ENCODE assay signal across 10 cellular contexts in the genomic region with DNA sequence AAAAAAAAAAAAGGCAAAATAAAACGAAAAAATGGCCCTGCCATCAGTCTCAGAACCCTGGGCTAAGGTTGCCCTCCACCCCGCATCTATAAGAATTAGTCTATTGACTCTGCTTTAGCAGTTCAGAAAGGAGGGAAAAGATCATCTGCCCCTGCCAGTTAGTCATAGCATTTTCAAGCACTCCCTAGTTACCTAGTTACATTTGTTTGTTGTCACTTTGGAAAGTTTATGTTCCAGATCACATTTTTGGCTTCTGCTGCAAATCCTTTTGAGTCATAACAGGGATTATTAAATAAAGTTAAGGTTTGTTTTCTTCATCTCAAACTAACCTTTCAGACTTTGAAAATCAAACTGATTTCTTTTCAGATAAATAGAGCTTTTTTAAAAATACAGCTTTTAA. TPM values are rescaled to one million over a fixed set of nuclear protein-coding genes. Genes with fewer than 3 reads are reported as not detected.
A peak's percentile ranks its signal among the peaks of the same experiment; 100 is the strongest.
DNase-seq lines count a peak whose midpoint lies in the region; ATAC-seq and TF ChIP-seq lines count a peak whose summit lies in the region.
"Had no signal": no experiment of that assay in that cellular context is flagged by ENCODE, and none has a peak within 500 bp of the region (broad histone marks: within the 10 kb centered on the region; RNA-seq: fewer than 3 reads in every experiment).

No MANE protein-coding gene starts in this region.

- H3K4me1 Mint-ChIP-seq in CD14-positive monocyte: peaks cover 4% of the 10 kb centered on the region
- H3K4me1 Mint-ChIP-seq in activated CD8-positive, alpha-beta T cell treated with anti-CD3 and anti-CD28 coated beads, Interleukin-2, amount 10 ng/mL, durations not matched to agents 7 days and 5 days (ENCODE audit: low read depth): no peaks in the 10 kb centered on the region

- peak; percentile 73 for ATAC-seq in esophagus mucosa
- no peak for ATAC-seq in activated CD8-positive, alpha-beta T cell treated with anti-CD3 and anti-CD28 coated beads, Interleukin-2, amount 10 ng/mL, durations not matched to agents 7 days and 5 days

- H3K27ac Mint-ChIP-seq in CD14-positive monocyte: peak overlapping the region in 1 of 7 donors; percentile 37
- H3K27ac Mint-ChIP-seq in activated CD8-positive, alpha-beta T cell treated with anti-CD3 and anti-CD28 coated beads, Interleukin-2, amount 10 ng/mL, durations not matched to agents 7 days and 5 days: no peak overlapping the region
- H3K27ac Mint-ChIP-seq: activated CD4-positive, alpha-beta T cell treated with anti-CD3 and anti-CD28 coated beads, Interleukin-2, amount 10 ng/mL, durations not matched to agents 7 days and 5 days had no signal

- H3K27me3 Mint-ChIP-seq in CD14-positive monocyte (ENCODE audit: low read depth in 3 of 3): no peaks in the 10 kb centered on the region
- H3K27me3 Mint-ChIP-seq in activated CD8-positive, alpha-beta T cell treated with anti-CD3 and anti-CD28 coated beads, Interleukin-2, amount 10 ng/mL, durations not matched to agents 7 days and 5 days (ENCODE audit: low read depth): no peaks in the 10 kb centered on the region
- H3K27me3 Mint-ChIP-seq: activated CD4-positive, alpha-beta T cell treated with anti-CD3 and anti-CD28 coated beads, Interleukin-2, amount 10 ng/mL, durations not matched to agents 7 days and 5 days had no signal

- CTCF ChIA-PET in AG04449 (lab: Yijun Ruan, JAX): interaction anchor here (1.0 to 9.7 kb wide), 2 partner anchors 24 to 167 kb away, joined by 3 to 95 read pairs; no protein-coding TSS in a partner anchor
- CTCF ChIA-PET in activated CD8-positive, alpha-beta T cell treated with anti-CD3 and anti-CD28 coated beads, Interleukin-2, amount 10 ng/mL, durations not matched to agents 7 days and 5 days (lab: Charles Lee): interaction anchor here (1.1 to 1.2 kb wide), 3 partner anchors 24 to 65 kb away, joined by 3 to 4 read pairs (median 3); no protein-coding TSS in a partner anchor

- no peaks in the 10 kb centered on the region for H3K9me3 Mint-ChIP-seq in CD14-positive monocyte
- no peaks in the 10 kb centered on the region for H3K9me3 Mint-ChIP-seq in activated CD8-positive, alpha-beta T cell treated with anti-CD3 and anti-CD28 coated beads, Interleukin-2, amount 10 ng/mL, durations not matched to agents 7 days and 5 days (ENCODE audit: insufficient read depth)
- H3K9me3 Mint-ChIP-seq: activated CD4-positive, alpha-beta T cell treated with anti-CD3 and anti-CD28 coated beads, Interleukin-2, amount 10 ng/mL, durations not matched to agents 7 days and 5 days had no signal

- peaks cover 23 to 40% of the 10 kb centered on the region in 2 donors for H3K36me3 ChIP-seq in muscle layer of duodenum (ENCODE audit: control insufficient read depth in 1 of 2, insufficient read depth in 2 of 2, low read length in 2 of 2)

- H3K27ac ChIP-seq in muscle layer of duodenum (ENCODE audit: low read length): peak overlapping the region; percentile 34

- no peaks in the 10 kb centered on the region for H3K9me3 ChIP-seq in muscle layer of duodenum (ENCODE audit: control insufficient read depth in 1 of 2, low read length in 2 of 2)

- no peaks in the 10 kb centered on the region for H3K27me3 ChIP-seq in muscle layer of duodenum (ENCODE audit: low read depth, low read length)

- POLR2A ChIA-PET in AG04449 (lab: Yijun Ruan, JAX): no interaction called here
- POLR2A ChIA-PET in activated CD8-positive, alpha-beta T cell treated with anti-CD3 and anti-CD28 coated beads, Interleukin-2, amount 10 ng/mL, durations not matched to agents 7 days and 5 days (lab: Charles Lee): no interaction called here

- H3K4me3 ChIP-seq in AG04449 (ENCODE audit: low read depth, low read length) (no peak overlapping the region), muscle layer of duodenum (ENCODE audit: low read depth in 1 of 2, low read length in 2 of 2) (no peak overlapping the region)

- H3K4me1 ChIP-seq in muscle layer of duodenum (ENCODE audit: control insufficient read depth in 1 of 2, insufficient read depth in 2 of 2, low read length in 2 of 2): peaks cover 0 to 27% of the 10 kb centered on the region in 2 donors

- DNase-seq in AG04449 (ENCODE audit: low read depth, low spot score) (peak; percentile 71), M059J (ENCODE audit: low read depth) (peak; percentile 94), CD14-positive monocyte (ENCODE audit: low spot score) (no peak), NCI-H345 (lab: John Stamatoyannopoulos, UW) (no peak), hypothalamus (lab: John Stamatoyannopoulos, UW) (no peak)
- DNase-seq in activated CD8-positive, alpha-beta T cell treated with anti-CD3 and anti-CD28 coated beads, Interleukin-2, amount 10 ng/mL, durations not matched to agents 7 days and 5 days: no peak
- DNase-seq: activated CD4-positive, alpha-beta T cell treated with anti-CD3 and anti-CD28 coated beads, Interleukin-2, amount 10 ng/mL, durations not matched to agents 7 days and 5 days; NCI-H524 had no signal

- H3K36me3 Mint-ChIP-seq in CD14-positive monocyte: peaks cover 54 to 71% of the 10 kb centered on the region in 2 donors
- peaks cover 47% of the 10 kb centered on the region for H3K36me3 Mint-ChIP-seq in activated CD8-positive, alpha-beta T cell treated with anti-CD3 and anti-CD28 coated beads, Interleukin-2, amount 10 ng/mL, durations not matched to agents 7 days and 5 days (ENCODE audit: low read depth)

- TF ChIP-seq CTCF in AG04449 (IDR thresholded peaks at IDR 0.05; ENCODE audit: insufficient read depth, low read length, missing control alignments): no peak
- no peak for TF ChIP-seq CTCF in CD14-positive monocyte (IDR thresholded peaks at IDR 0.05)

- intact Hi-C loops in CD14-positive monocyte (cut with micrococcal nuclease): no loop called here

- H3K4me3 Mint-ChIP-seq in CD14-positive monocyte: no peak overlapping the region
- no peak overlapping the region for H3K4me3 Mint-ChIP-seq in activated CD8-positive, alpha-beta T cell treated with anti-CD3 and anti-CD28 coated beads, Interleukin-2, amount 10 ng/mL, durations not matched to agents 7 days and 5 days
- H3K4me3 Mint-ChIP-seq: activated CD4-positive, alpha-beta T cell treated with anti-CD3 and anti-CD28 coated beads, Interleukin-2, amount 10 ng/mL, durations not matched to agents 7 days and 5 days had no signal

RNA-seq across cellular contexts. Expression of gene AQP7, which starts 52.1 kb away (rescaled TPM):
- 0.17 TPM in 1 of 2 replicates, not detected in the other for total RNA-seq in M059J (2014; rRNA removed; shearing (Covaris generic))
- total RNA-seq in esophagus mucosa: 1.7 TPM
- polyA plus RNA-seq in CD14-positive monocyte: not detected
- not detected for total RNA-seq in activated CD8-positive, alpha-beta T cell treated with anti-CD3 and anti-CD28 coated beads, Interleukin-2, amount 10 ng/mL, durations not matched to agents 7 days and 5 days

RNA-seq across cellular contexts. Expression of gene NFX1, which starts 60.0 kb away (rescaled TPM):
- total RNA-seq in M059J (2014; rRNA removed; shearing (Covaris generic)): 21.4 and 24.5 TPM in 2 replicates
- 26.6 TPM for total RNA-seq in esophagus mucosa
- 1 to 10 TPM; 4.3 to 8.1 TPM for polyA plus RNA-seq in CD14-positive monocyte
- total RNA-seq in activated CD8-positive, alpha-beta T cell treated with anti-CD3 and anti-CD28 coated beads, Interleukin-2, amount 10 ng/mL, durations not matched to agents 7 days and 5 days: 10 to 100 TPM; 38.8 to 39.8 TPM

Comparison
In these comparisons a context has a peak if more than half of its experiments do, and no peak if none do; other contexts are left out.
1. DNase-seq: peak in AG04449 (single experiment) and M059J (single experiment); none in CD14-positive monocyte (single experiment), activated CD8-positive, alpha-beta T cell treated with anti-CD3 and anti-CD28 coated beads, Interleukin-2, amount 10 ng/mL, durations not matched to agents 7 days and 5 days (single experiment), NCI-H345 (single experiment) and hypothalamus (0 of 51).